ENCODE assay signal across 2 cellular contexts in the genomic region with DNA sequence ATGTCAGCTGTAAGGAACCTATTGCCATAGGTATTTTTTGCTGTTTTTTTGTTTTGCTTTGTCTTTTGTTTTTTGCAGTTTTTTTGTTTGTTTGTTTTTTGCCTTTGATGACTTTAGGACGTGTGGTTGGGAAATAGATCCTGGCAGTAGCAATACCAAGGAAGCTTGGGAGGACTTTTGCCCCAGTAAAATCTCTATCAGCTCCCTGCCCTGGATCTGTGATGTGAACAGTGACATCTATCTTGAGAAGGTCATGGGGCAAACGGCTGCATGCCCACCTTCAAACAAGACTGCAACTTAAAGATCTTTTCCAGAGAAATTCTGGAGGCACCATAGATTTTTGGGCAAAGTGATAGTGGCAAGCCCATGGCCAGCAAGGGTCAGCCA.
TF ChIP-seq lines count a peak whose summit lies in the region.

No MANE protein-coding gene starts in this region.

TF ChIP-seq in IMR-90, 13 proteins besides CTCF, POLR2A, EP300 and RAD21:
- TF ChIP-seq, protein P1, sequence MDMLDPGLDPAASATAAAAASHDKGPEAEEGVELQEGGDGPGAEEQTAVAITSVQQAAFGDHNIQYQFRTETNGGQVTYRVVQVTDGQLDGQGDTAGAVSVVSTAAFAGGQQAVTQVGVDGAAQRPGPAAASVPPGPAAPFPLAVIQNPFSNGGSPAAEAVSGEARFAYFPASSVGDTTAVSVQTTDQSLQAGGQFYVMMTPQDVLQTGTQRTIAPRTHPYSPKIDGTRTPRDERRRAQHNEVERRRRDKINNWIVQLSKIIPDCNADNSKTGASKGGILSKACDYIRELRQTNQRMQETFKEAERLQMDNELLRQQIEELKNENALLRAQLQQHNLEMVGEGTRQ (IDR thresholded peaks at IDR 0.05; ENCODE audit: low read depth, low read length): no peak
- TF ChIP-seq CEBPB (IDR thresholded peaks at IDR 0.05; ENCODE audit: low read depth, low read length): no peak
- TF ChIP-seq RCOR1 (IDR thresholded peaks at IDR 0.05; ENCODE audit: insufficient replicate concordance, low read length): no peak

TF ChIP-seq in H1, 55 proteins besides CTCF, POLR2A, EP300 and RAD21:
- TF ChIP-seq, protein P1 (IDR thresholded peaks at IDR 0.05; ENCODE audit: low read length): no peak
- TF ChIP-seq BACH1 (IDR thresholded peaks at IDR 0.05; ENCODE audit: low read length): no peak
- no peak for TF ChIP-seq KDM1A (IDR thresholded peaks at IDR 0.05; ENCODE audit: borderline replicate concordance, low read length)
- no peak for TF ChIP-seq EZH2 (IDR thresholded peaks at IDR 0.05; ENCODE audit: low read depth, low read length, severe bottlenecking)
- no peak for TF ChIP-seq SAP30 (IDR thresholded peaks at IDR 0.05; ENCODE audit: insufficient read depth, insufficient replicate concordance, low read length)
- TF ChIP-seq CTBP2 (IDR thresholded peaks at IDR 0.05; ENCODE audit: borderline replicate concordance, insufficient read depth, insufficient read length, low read length): no peak
- no peak for TF ChIP-seq RFX5 (IDR thresholded peaks at IDR 0.05; ENCODE audit: borderline replicate concordance, low read depth, low read length)
- TF ChIP-seq PHF8 (conservative IDR thresholded peaks at IDR 0.05; ENCODE audit: low read depth, low read length): no peak
- TF ChIP-seq SP1 (IDR thresholded peaks at IDR 0.05; ENCODE audit: low read depth, low read length): no peak
- no peak for TF ChIP-seq SIRT6 (IDR thresholded peaks at IDR 0.05; ENCODE audit: low read length)
- TF ChIP-seq CEBPB (IDR thresholded peaks at IDR 0.05; ENCODE audit: low read depth, low read length): no peak
- no peak for TF ChIP-seq NANOG (IDR thresholded peaks at IDR 0.05; ENCODE audit: insufficient read depth, low read depth, low read length, poor library complexity, severe bottlenecking)
- TF ChIP-seq MAFK (IDR thresholded peaks at IDR 0.05; ENCODE audit: low read depth, low read length): no peak
- no peak for TF ChIP-seq JUND (IDR thresholded peaks at IDR 0.05; ENCODE audit: low read length)
- no peak for TF ChIP-seq NRF1 (IDR thresholded peaks at IDR 0.05; ENCODE audit: low read depth, low read length)
- TF ChIP-seq SP2 (IDR thresholded peaks at IDR 0.05; ENCODE audit: low read length): no peak
